In genomic region chr6:142816024-142816423, GRCh38 we compare ENCODE assay signal across 1 cellular context.
TF ChIP-seq lines count a peak whose summit lies in the region.

No MANE protein-coding gene starts in this region.

TF ChIP-seq in GM23338, 12 proteins besides CTCF, POLR2A, EP300 and RAD21 (continued from another document):
- TF ChIP-seq ZNF462 (CRISPR knock-in tag; IDR thresholded peaks at IDR 0.05), result no peak
- TF ChIP-seq CREB1 (CRISPR knock-in tag; IDR thresholded peaks at IDR 0.05; ENCODE audit: low read depth), result no peak
- no peak for TF ChIP-seq ZNF114 (CRISPR knock-in tag; IDR thresholded peaks at IDR 0.05)
- no peak for TF ChIP-seq EZH2phosphoT487 (IDR thresholded peaks at IDR 0.05; ENCODE audit: unreplicated experiment)
- no peak for TF ChIP-seq ZNF331 (CRISPR knock-in tag; IDR thresholded peaks at IDR 0.05; ENCODE audit: low read depth)
- TF ChIP-seq POLR2AphosphoS5 (IDR thresholded peaks at IDR 0.05; ENCODE audit: low read depth), result no peak
